In the genomic region with DNA sequence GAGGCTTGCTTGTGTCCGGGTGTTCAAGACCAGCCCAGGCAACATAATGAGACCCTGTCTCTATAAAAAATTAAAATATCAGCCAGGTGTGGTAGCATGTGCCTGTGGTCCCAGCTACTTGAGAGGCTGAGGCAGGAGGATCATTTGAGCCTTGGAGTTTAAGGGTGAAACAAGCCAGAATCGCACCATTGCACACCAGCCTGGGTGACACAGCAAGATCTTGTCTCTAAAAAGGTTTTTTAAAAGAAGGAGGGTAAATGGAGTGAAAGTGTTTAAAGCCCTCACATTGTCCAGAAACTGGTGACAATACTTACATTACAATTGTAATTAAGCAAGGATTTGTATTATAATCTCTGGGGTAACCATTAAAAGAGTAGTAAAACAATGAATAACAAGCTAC, we compare ENCODE assay signal across 38 cellular contexts.
"Had no signal": no experiment of that assay in that cellular context is flagged by ENCODE, and none has a peak within 500 bp of the region (broad histone marks: within the 10 kb centered on the region; RNA-seq: fewer than 3 reads in every experiment).

No MANE protein-coding gene starts in this region.

- H3K4me1 ChIP-seq: ascending aorta had no signal

- H3K36me3 ChIP-seq: ascending aorta, cardiac muscle cell had no signal

- FAIRE-seq: bronchial epithelial cell, TTC549 had no signal

- ATAC-seq: activated CD4-positive, alpha-beta T cell treated with anti-CD3 and anti-CD28 coated beads for 36 hours; activated CD4-positive, CD25-positive, alpha-beta regulatory T cell treated with anti-CD3 and anti-CD28 coated beads, Interleukin-2, amount 50 U/mL, for 24 hours; activated CD8-positive, alpha-beta memory T cell treated with anti-CD3 and anti-CD28 coated beads, Interleukin-2, amount 10 ng/mL, durations not matched to agents 7 days and 5 days; activated CD8-positive, alpha-beta T cell treated with anti-CD3 and anti-CD28 coated beads, Interleukin-2, amount 10 ng/mL, durations not matched to agents 7 days and 5 days; activated naive CD8-positive, alpha-beta T cell treated with anti-CD3 and anti-CD28 coated beads, Interleukin-2, amount 50 U/mL, for 24 hours had no signal

- H3K36me3 Mint-ChIP-seq: activated CD8-positive, alpha-beta memory T cell treated with anti-CD3 and anti-CD28 coated beads, Interleukin-2, amount 10 ng/mL, durations not matched to agents 7 days and 5 days; activated naive CD4-positive, alpha-beta T cell treated with anti-CD3 and anti-CD28 coated beads, Interleukin-2, amount 10 ng/mL, durations not matched to agents 7 days and 5 days; activated naive CD4-positive, alpha-beta T cell treated with anti-CD3 and anti-CD28 coated beads, Interleukin-2, amount 50 U/mL, for 24 hours; activated naive CD8-positive, alpha-beta T cell; activated naive CD8-positive, alpha-beta T cell treated with anti-CD3 and anti-CD28 coated beads, Interleukin-2, amount 10 ng/mL, durations not matched to agents 7 days and 5 days; brain had no signal

- H3K9me3 ChIP-seq: ascending aorta had no signal

- H3K9me3 Mint-ChIP-seq: activated CD4-positive, alpha-beta memory T cell treated with anti-CD3 and anti-CD28 coated beads, Interleukin-2, amount 10 ng/mL, durations not matched to agents 7 days and 5 days; activated CD4-positive, alpha-beta T cell treated with anti-CD3 and anti-CD28 coated beads, Interleukin-2, amount 10 ng/mL, durations not matched to agents 7 days and 5 days; activated naive CD4-positive, alpha-beta T cell treated with anti-CD3 and anti-CD28 coated beads, Interleukin-2, amount 10 ng/mL, durations not matched to agents 7 days and 5 days; activated naive CD4-positive, alpha-beta T cell treated with anti-CD3 and anti-CD28 coated beads, Interleukin-2, amount 50 U/mL, for 24 hours; activated naive CD8-positive, alpha-beta T cell treated with anti-CD3 and anti-CD28 coated beads, Interleukin-2, amount 10 ng/mL, durations not matched to agents 7 days and 5 days; activated naive CD8-positive, alpha-beta T cell treated with anti-CD3 and anti-CD28 coated beads, Interleukin-2, amount 50 U/mL, for 24 hours; activated T-cell treated with anti-CD3 and anti-CD28 coated beads, Interleukin-2, amount 50 U/mL, for 24 hours; activated T-helper 2 cell treated with anti-CD3 and anti-CD28 coated beads, Interferon-gamma antibody, Interleukin-2, Interleukin-4, amounts not matched to agents 10 μg/mL and 5 μg/mL and 100 μg/mL, durations not matched to agents 14 hours and 24 hours and 36 hours; brain; central memory CD8-positive, alpha-beta T cell; T-helper 1 cell treated with Interleukin-12 subunit alpha and Interleukin-12 subunit beta and Interleukin-4 antibody, amounts not matched to agents 30 μg/mL and 1 μg/mL, for 36 hours; T-helper 2 cell treated with Interferon-gamma antibody and Interleukin-4, amounts not matched to agents 5 μg/mL and 100 μg/mL, for 36 hours had no signal

- H3K27ac Mint-ChIP-seq: activated CD4-positive, alpha-beta memory T cell treated with anti-CD3 and anti-CD28 coated beads, Interleukin-2, amount 10 ng/mL, durations not matched to agents 7 days and 5 days; activated CD4-positive, alpha-beta T cell treated with anti-CD3 and anti-CD28 coated beads for 36 hours; activated CD4-positive, alpha-beta T cell treated with anti-CD3 and anti-CD28 coated beads, Interleukin-2, amount 10 ng/mL, durations not matched to agents 7 days and 5 days; activated CD8-positive, alpha-beta memory T cell treated with anti-CD3 and anti-CD28 coated beads, Interleukin-2, amount 10 ng/mL, durations not matched to agents 7 days and 5 days; activated CD8-positive, alpha-beta T cell treated with anti-CD3 and anti-CD28 coated beads, Interleukin-2, amount 10 ng/mL, durations not matched to agents 7 days and 5 days; activated naive CD4-positive, alpha-beta T cell treated with anti-CD3 and anti-CD28 coated beads, Interleukin-2, amount 10 ng/mL, durations not matched to agents 7 days and 5 days; activated naive CD4-positive, alpha-beta T cell treated with anti-CD3 and anti-CD28 coated beads, Interleukin-2, amount 50 U/mL, for 24 hours; activated naive CD8-positive, alpha-beta T cell; activated naive CD8-positive, alpha-beta T cell treated with anti-CD3 and anti-CD28 coated beads, Interleukin-2, amount 10 ng/mL, durations not matched to agents 7 days and 5 days; activated naive CD8-positive, alpha-beta T cell treated with anti-CD3 and anti-CD28 coated beads, Interleukin-2, amount 50 U/mL, for 24 hours; activated T-cell treated with anti-CD3 and anti-CD28 coated beads, Interleukin-2, amount 50 U/mL, for 24 hours; activated T-helper 2 cell treated with anti-CD3 and anti-CD28 coated beads, Interferon-gamma antibody, Interleukin-2, Interleukin-4, amounts not matched to agents 10 μg/mL and 5 μg/mL and 100 μg/mL, durations not matched to agents 14 hours and 24 hours and 36 hours; brain; T-helper 1 cell treated with Interleukin-12 subunit alpha and Interleukin-12 subunit beta and Interleukin-4 antibody, amounts not matched to agents 30 μg/mL and 1 μg/mL, for 36 hours; T-helper 2 cell treated with Interferon-gamma antibody and Interleukin-4, amounts not matched to agents 5 μg/mL and 100 μg/mL, for 36 hours had no signal

- H3K27me3 ChIP-seq: ascending aorta, cardiac muscle cell had no signal

- DNase-seq: activated CD4-positive, alpha-beta memory T cell treated with anti-CD3 and anti-CD28 coated beads, Interleukin-2, amount 10 ng/mL, durations not matched to agents 7 days and 5 days; activated CD4-positive, alpha-beta T cell treated with anti-CD3 and anti-CD28 coated beads for 1 hour; activated CD4-positive, alpha-beta T cell treated with anti-CD3 and anti-CD28 coated beads for 36 hours; activated CD4-positive, alpha-beta T cell treated with anti-CD3 and anti-CD28 coated beads for 48 hours; activated CD4-positive, alpha-beta T cell treated with anti-CD3 and anti-CD28 coated beads, Interleukin-2, amount 10 ng/mL, durations not matched to agents 7 days and 5 days; activated CD4-positive, alpha-beta T cell treated with anti-CD3 and anti-CD28 coated beads, Interleukin-2, amount 50 U/mL, for 48 hours; activated CD4-positive, CD25-positive, alpha-beta regulatory T cell; activated CD8-positive, alpha-beta memory T cell treated with anti-CD3 and anti-CD28 coated beads for 24 hours; activated CD8-positive, alpha-beta memory T cell treated with anti-CD3 and anti-CD28 coated beads, Interleukin-2, amount 10 ng/mL, durations not matched to agents 7 days and 5 days; activated CD8-positive, alpha-beta memory T cell treated with anti-CD3 and anti-CD28 coated beads, Interleukin-2, amount 50 U/mL, for 48 hours; activated CD8-positive, alpha-beta T cell treated with anti-CD3 and anti-CD28 coated beads, Interleukin-2, amount 10 ng/mL, durations not matched to agents 7 days and 5 days; activated effector memory CD4-positive, alpha-beta T cell treated with Interleukin-2 at 50 U/mL for 16 hours; activated gamma-delta T cell; activated naive CD4-positive, alpha-beta T cell treated with anti-CD3 and anti-CD28 coated beads, Interleukin-2, amount 10 ng/mL, durations not matched to agents 7 days and 5 days; activated naive CD4-positive, alpha-beta T cell treated with Interleukin-2 at 50 U/mL for 16 hours; activated naive CD8-positive, alpha-beta T cell treated with anti-CD3 and anti-CD28 coated beads, Interleukin-2, amount 10 ng/mL, durations not matched to agents 7 days and 5 days; activated naive CD8-positive, alpha-beta T cell treated with anti-CD3 and anti-CD28 coated beads, Interleukin-2, amount 50 U/mL, for 24 hours; activated T-cell treated with anti-CD3 and anti-CD28 coated beads, Interleukin-2, amount 50 U/mL, for 24 hours; activated T-cell treated with anti-CD3 and anti-CD28 coated beads, Interleukin-2, amount 50 U/mL, for 48 hours; amygdala; anterior cingulate cortex; caudate nucleus; T-helper 1 cell; T-helper 2 cell; T-helper 9 cell had no signal

- H3K4me3 ChIP-seq: ascending aorta, cardiac muscle cell had no signal

- H3K27me3 Mint-ChIP-seq: activated CD4-positive, alpha-beta memory T cell treated with anti-CD3 and anti-CD28 coated beads, Interleukin-2, amount 10 ng/mL, durations not matched to agents 7 days and 5 days; activated CD4-positive, alpha-beta T cell treated with anti-CD3 and anti-CD28 coated beads for 36 hours; activated CD4-positive, alpha-beta T cell treated with anti-CD3 and anti-CD28 coated beads, Interleukin-2, amount 10 ng/mL, durations not matched to agents 7 days and 5 days; activated CD8-positive, alpha-beta memory T cell treated with anti-CD3 and anti-CD28 coated beads, Interleukin-2, amount 10 ng/mL, durations not matched to agents 7 days and 5 days; activated naive CD4-positive, alpha-beta T cell treated with anti-CD3 and anti-CD28 coated beads, Interleukin-2, amount 50 U/mL, for 24 hours; activated naive CD8-positive, alpha-beta T cell; activated naive CD8-positive, alpha-beta T cell treated with anti-CD3 and anti-CD28 coated beads, Interleukin-2, amount 50 U/mL, for 24 hours; activated T-cell treated with anti-CD3 and anti-CD28 coated beads, Interleukin-2, amount 50 U/mL, for 24 hours; central memory CD8-positive, alpha-beta T cell had no signal

- H3K27ac ChIP-seq: ascending aorta, cardiac muscle cell, VCaP had no signal

- H3K4me3 Mint-ChIP-seq: activated CD4-positive, alpha-beta memory T cell treated with anti-CD3 and anti-CD28 coated beads, Interleukin-2, amount 10 ng/mL, durations not matched to agents 7 days and 5 days; activated CD4-positive, alpha-beta T cell treated with anti-CD3 and anti-CD28 coated beads for 36 hours; activated CD4-positive, alpha-beta T cell treated with anti-CD3 and anti-CD28 coated beads, Interleukin-2, amount 10 ng/mL, durations not matched to agents 7 days and 5 days; activated CD8-positive, alpha-beta memory T cell treated with anti-CD3 and anti-CD28 coated beads, Interleukin-2, amount 10 ng/mL, durations not matched to agents 7 days and 5 days; activated CD8-positive, alpha-beta T cell treated with anti-CD3 and anti-CD28 coated beads, Interleukin-2, amount 10 ng/mL, durations not matched to agents 7 days and 5 days; activated naive CD4-positive, alpha-beta T cell treated with anti-CD3 and anti-CD28 coated beads, Interleukin-2, amount 10 ng/mL, durations not matched to agents 7 days and 5 days; activated naive CD4-positive, alpha-beta T cell treated with anti-CD3 and anti-CD28 coated beads, Interleukin-2, amount 50 U/mL, for 24 hours; activated naive CD8-positive, alpha-beta T cell; activated naive CD8-positive, alpha-beta T cell treated with anti-CD3 and anti-CD28 coated beads, Interleukin-2, amount 10 ng/mL, durations not matched to agents 7 days and 5 days; activated naive CD8-positive, alpha-beta T cell treated with anti-CD3 and anti-CD28 coated beads, Interleukin-2, amount 50 U/mL, for 24 hours; activated T-cell treated with anti-CD3 and anti-CD28 coated beads, Interleukin-2, amount 50 U/mL, for 24 hours; brain; central memory CD8-positive, alpha-beta T cell; T-helper 1 cell treated with Interleukin-12 subunit alpha and Interleukin-12 subunit beta and Interleukin-4 antibody, amounts not matched to agents 30 μg/mL and 1 μg/mL, for 36 hours; T-helper 2 cell treated with Interferon-gamma antibody and Interleukin-4, amounts not matched to agents 5 μg/mL and 100 μg/mL, for 36 hours had no signal

- H3K4me1 Mint-ChIP-seq: activated CD4-positive, alpha-beta memory T cell treated with anti-CD3 and anti-CD28 coated beads, Interleukin-2, amount 10 ng/mL, durations not matched to agents 7 days and 5 days; activated CD4-positive, alpha-beta T cell treated with anti-CD3 and anti-CD28 coated beads for 36 hours; activated CD4-positive, alpha-beta T cell treated with anti-CD3 and anti-CD28 coated beads, Interleukin-2, amount 10 ng/mL, durations not matched to agents 7 days and 5 days; activated naive CD4-positive, alpha-beta T cell treated with anti-CD3 and anti-CD28 coated beads, Interleukin-2, amount 10 ng/mL, durations not matched to agents 7 days and 5 days; activated naive CD4-positive, alpha-beta T cell treated with anti-CD3 and anti-CD28 coated beads, Interleukin-2, amount 50 U/mL, for 24 hours; activated naive CD8-positive, alpha-beta T cell treated with anti-CD3 and anti-CD28 coated beads, Interleukin-2, amount 10 ng/mL, durations not matched to agents 7 days and 5 days; activated naive CD8-positive, alpha-beta T cell treated with anti-CD3 and anti-CD28 coated beads, Interleukin-2, amount 50 U/mL, for 24 hours; central memory CD8-positive, alpha-beta T cell had no signal
